In the genomic region with DNA sequence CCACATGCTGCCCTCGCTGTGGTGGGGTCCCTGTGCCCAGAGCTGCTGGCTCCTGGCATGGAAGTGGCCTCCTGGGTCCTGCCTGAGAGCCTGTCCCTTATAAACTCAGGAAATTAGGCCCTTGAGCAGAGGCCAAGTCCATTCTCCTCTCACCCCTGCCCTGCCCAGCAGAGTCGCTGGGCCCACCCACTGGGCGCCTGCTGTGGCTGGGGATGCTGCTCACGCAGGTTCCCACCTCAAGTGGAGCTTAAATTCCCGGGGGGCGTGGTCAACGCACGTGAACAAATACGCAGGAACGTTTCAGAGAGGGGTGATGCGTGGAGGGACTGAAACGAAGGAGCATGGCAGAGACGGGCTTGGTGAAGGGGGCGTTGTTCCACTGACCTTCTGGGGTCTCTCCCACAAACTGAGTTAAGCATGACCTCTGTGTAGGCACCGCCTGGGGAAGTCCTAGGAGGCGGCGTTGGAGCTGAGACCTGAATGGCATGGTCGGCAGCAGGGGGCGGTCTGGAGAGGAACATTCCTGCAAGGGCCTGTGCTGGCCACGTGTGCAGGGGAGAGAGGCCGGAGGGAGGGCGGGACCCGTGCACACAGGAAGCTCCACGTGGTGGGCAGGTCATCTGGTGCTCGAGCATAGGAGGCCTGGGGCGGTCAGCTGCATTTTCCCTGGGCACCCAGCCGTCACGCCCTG, we compare ENCODE assay signal across 11 cellular contexts. TPM values are rescaled to one million over a fixed set of nuclear protein-coding genes. Genes with fewer than 3 reads are reported as not detected.
DNase-seq lines count a peak whose midpoint lies in the region; ATAC-seq and TF ChIP-seq lines count a peak whose summit lies in the region.
"Had no signal": no experiment of that assay in that cellular context is flagged by ENCODE, and none has a peak within 500 bp of the region (broad histone marks: within the 10 kb centered on the region; RNA-seq: fewer than 3 reads in every experiment).

No MANE protein-coding gene starts in this region.

- H3K27me3 ChIP-seq in layer of hippocampus (ENCODE audit: control insufficient read depth, insufficient read depth, low read length) = no peaks in the 10 kb centered on the region
- H3K27me3 ChIP-seq: cardiac muscle cell had no signal

- DNase-seq in Right ventricle myocardium inferior (ENCODE audit: missing footprints) = peak; percentile 26
- no peak for DNase-seq in left cardiac atrium
- DNase-seq in mesothelial cell of epicardium (ENCODE audit: low spot score in 2 of 2, unreplicated experiment in 2 of 2) = no peak
- DNase-seq: naive B cell, T-helper 17 cell had no signal

- H3K36me3 Mint-ChIP-seq in brain = no peaks in the 10 kb centered on the region
- no peaks in the 10 kb centered on the region for H3K36me3 Mint-ChIP-seq in mesothelial cell of epicardium
- H3K36me3 Mint-ChIP-seq: naive B cell had no signal

- peak overlapping the region; percentile 52 for H3K27ac ChIP-seq in layer of hippocampus (ENCODE audit: low read depth, low read length)
- H3K27ac ChIP-seq: cardiac muscle cell had no signal

- peaks cover 0 to 3% (median 0%) of the 10 kb centered on the region in 5 experiments for H3K9me3 Mint-ChIP-seq in brain
- H3K9me3 Mint-ChIP-seq in mesothelial cell of epicardium = no peaks in the 10 kb centered on the region

- ATAC-seq in Right ventricle myocardium inferior (no peak), left cardiac atrium (no peak), HG02588 (IDR thresholded peaks at IDR 0.05; ENCODE audit: unreplicated experiment) (no peak), GM21619 (IDR thresholded peaks at IDR 0.05; ENCODE audit: unreplicated experiment) (no peak), GM18498 (IDR thresholded peaks at IDR 0.05; ENCODE audit: unreplicated experiment) (no peak)
- ATAC-seq: T-helper 17 cell had no signal

- intact Hi-C loops in Right ventricle myocardium inferior (cut with DNase I) (no loop called here), left cardiac atrium (cut with DNase I) (no loop called here)

- peaks cover 3% of the 10 kb centered on the region for H3K27me3 Mint-ChIP-seq in brain
- H3K27me3 Mint-ChIP-seq in mesothelial cell of epicardium (ENCODE audit: low read depth) = no peaks in the 10 kb centered on the region
- H3K27me3 Mint-ChIP-seq: naive B cell, T-helper 17 cell had no signal

- peaks cover 38% of the 10 kb centered on the region for H3K4me1 Mint-ChIP-seq in brain
- peaks cover 13% of the 10 kb centered on the region for H3K4me1 Mint-ChIP-seq in mesothelial cell of epicardium

- peak overlapping the region; percentile 31 to 93 (median 84) for H3K27ac Mint-ChIP-seq in brain
- H3K27ac Mint-ChIP-seq in mesothelial cell of epicardium = no peak overlapping the region
- H3K27ac Mint-ChIP-seq: T-helper 17 cell had no signal

- H3K4me3 Mint-ChIP-seq in brain = no peak overlapping the region
- no peak overlapping the region for H3K4me3 Mint-ChIP-seq in mesothelial cell of epicardium
- H3K4me3 Mint-ChIP-seq: naive B cell, T-helper 17 cell had no signal

- no peak for TF ChIP-seq CTCF in brain (conservative IDR thresholded peaks at IDR 0.05)
- TF ChIP-seq CTCF in mesothelial cell of epicardium (IDR thresholded peaks at IDR 0.05; ENCODE audit: unreplicated experiment) = no peak

RNA-seq across cellular contexts. Expression of gene FAM20C, which starts 27.9 kb away (rescaled TPM):
- total RNA-seq in Right ventricle myocardium inferior (26.1 TPM), left cardiac atrium (10 to 100 TPM; 30.7 to 62.5 TPM), mesothelial cell of epicardium (16.7 to 18.3 TPM (median 17.8 TPM) in 3 replicates)
- 20.8 TPM for polyA plus RNA-seq in brain (ENCODE audit: insufficient read depth, low read depth, low replicate concordance)
